In genomic region chr6:2805031-2805430, GRCh38 we compare ENCODE assay signal across 24 cellular contexts.
"Had no signal": no experiment of that assay in that cellular context is flagged by ENCODE, and none has a peak within 500 bp of the region (broad histone marks: within the 10 kb centered on the region; RNA-seq: fewer than 3 reads in every experiment).

No MANE protein-coding gene starts in this region.

- H3K27ac ChIP-seq: colonic mucosa, epithelial cell of prostate, gastroesophageal sphincter, heart left ventricle, hepatocyte, left lung, lower lobe of right lung had no signal

- H3K4me3 ChIP-seq: colonic mucosa, gastroesophageal sphincter, heart left ventricle, hepatocyte, left lung, lower lobe of right lung, mucosa of descending colon had no signal

- H3K27ac Mint-ChIP-seq: dendritic cell treated with granulocyte-macrophage colony-stimulating factor and Interleukin-4, amounts not matched to agents 40 ng/mL and 50 ng/mL, for 4 days; effector memory CD8-positive, alpha-beta T cell; endodermal cell; mesothelial cell of epicardium had no signal

- H2AFZ ChIP-seq: hepatocyte had no signal

- H3K4me1 Mint-ChIP-seq: endodermal cell had no signal

- H3K4me3 Mint-ChIP-seq: dendritic cell treated with granulocyte-macrophage colony-stimulating factor and Interleukin-4, amounts not matched to agents 40 ng/mL and 50 ng/mL, for 4 days; effector memory CD8-positive, alpha-beta T cell; endodermal cell; immature natural killer cell; mesothelial cell of epicardium; naive B cell had no signal

- H3K9me3 Mint-ChIP-seq: dendritic cell treated with granulocyte-macrophage colony-stimulating factor and Interleukin-4, amounts not matched to agents 40 ng/mL and 50 ng/mL, for 4 days; effector memory CD8-positive, alpha-beta T cell; endodermal cell; immature natural killer cell; mesothelial cell of epicardium; naive B cell had no signal

- H3K9me3 ChIP-seq: colonic mucosa, gastroesophageal sphincter, heart left ventricle, left lung, lower lobe of right lung, mucosa of descending colon had no signal

- H3K36me3 ChIP-seq: colonic mucosa, heart left ventricle, left lung, lower lobe of right lung had no signal

- H3K27me3 Mint-ChIP-seq: dendritic cell treated with granulocyte-macrophage colony-stimulating factor and Interleukin-4, amounts not matched to agents 40 ng/mL and 50 ng/mL, for 4 days; effector memory CD8-positive, alpha-beta T cell; naive B cell had no signal

- DNase-seq: colonic mucosa; cortex of kidney; effector CD8-positive, alpha-beta T cell; effector memory CD8-positive, alpha-beta T cell; endodermal cell; erythroblast; foreskin keratinocyte; heart left ventricle; hypothalamus; immature natural killer cell; islet precursor cell; kidney; kidney glomerular epithelial cell; left lung; left ventricle myocardium superior; lower lobe of right lung; mesenchymal stem cell; mucosa of descending colon; naive B cell had no signal

- H3K27me3 ChIP-seq: colonic mucosa, foreskin keratinocyte, gastroesophageal sphincter, heart left ventricle, hepatocyte, left lung had no signal

- H3K4me2 ChIP-seq: hepatocyte had no signal

- H3K36me3 Mint-ChIP-seq: mesothelial cell of epicardium had no signal
